ENCODE assay signal across 13 cellular contexts in genomic region chr3:102069211-102069662, GRCh38.
DNase-seq lines count a peak whose midpoint lies in the region; ATAC-seq and TF ChIP-seq lines count a peak whose summit lies in the region.
"Had no signal": no experiment of that assay in that cellular context is flagged by ENCODE, and none has a peak within 500 bp of the region (broad histone marks: within the 10 kb centered on the region; RNA-seq: fewer than 3 reads in every experiment).

No MANE protein-coding gene starts in this region.

- H3K79me1 ChIP-seq in IMR-90 (ENCODE audit: low read depth in 1 of 2, low read length in 2 of 2), result no peaks in the 10 kb centered on the region

- H2BK20ac ChIP-seq in IMR-90 (ENCODE audit: low read depth, low read length), result peak overlapping the region; percentile 29; the same call in 1 of the 2 replicates

- peaks cover 4% of the 10 kb centered on the region for H3K4me1 ChIP-seq in IMR-90 (ENCODE audit: control insufficient read depth, insufficient read depth, low read length)
- H3K4me1 ChIP-seq: left ventricle myocardium inferior had no signal

- H2AK9ac ChIP-seq in IMR-90 (replicated peaks; ENCODE audit: low read depth, low read length, poor library complexity), result no peak overlapping the region

- H4K8ac ChIP-seq in IMR-90 (ENCODE audit: low read depth in 2 of 2, low read length in 2 of 2), result peak overlapping the region in 1 of 2 experiments; percentile 41; a peak in 1 of 4 replicates

- ATAC-seq in IMR-90 (ENCODE audit: low read depth) (peak; percentile 98), HG03139 (IDR thresholded peaks at IDR 0.05; ENCODE audit: unreplicated experiment) (no peak), GM21576 (IDR thresholded peaks at IDR 0.05; ENCODE audit: unreplicated experiment) (no peak), HG02678 (IDR thresholded peaks at IDR 0.05; ENCODE audit: unreplicated experiment) (no peak)

- no peaks in the 10 kb centered on the region for H3K27me3 ChIP-seq in IMR-90 (ENCODE audit: control insufficient read depth, insufficient read depth, low read length)

- TF ChIP-seq POLR2A in IMR-90 (IDR thresholded peaks at IDR 0.05; ENCODE audit: low read depth, low read length), result no peak

- peak overlapping the region; percentile 51; the same call in 1 of the 2 replicates for H2BK120ac ChIP-seq in IMR-90 (ENCODE audit: low read depth, low read length)

- no CpG with 5 or more reads among the region's 1 CpG for WGBS in IMR-90 (ENCODE audit: extremely low coverage in 2 of 2, insufficient read length in 1 of 2), 2 experiments

- no peak overlapping the region for H3K9ac ChIP-seq in IMR-90 (ENCODE audit: low read depth, low read length)

- H4K5ac ChIP-seq in IMR-90 (ENCODE audit: low read depth, low read length), result no peak overlapping the region

- H3K27ac ChIP-seq in IMR-90 (ENCODE audit: insufficient read depth, low read length), result no peak overlapping the region
- H3K27ac ChIP-seq: left ventricle myocardium inferior had no signal

- H2AFZ ChIP-seq in IMR-90 (replicated peaks; ENCODE audit: low read length, poor library complexity), result no peak overlapping the region

- no peak overlapping the region; the same call in 1 of the 2 replicates for H3K14ac ChIP-seq in IMR-90 (replicated peaks; ENCODE audit: low read depth, low read length)

- CTCF ChIA-PET in IMR-90 (lab: Yijun Ruan, JAX), result no interaction called here

- 0 out of 2 replicates have a peak overlapping the region, but pooled peaks have one; percentile 15 for H3K4ac ChIP-seq in IMR-90 (ENCODE audit: low read depth, low read length)

- no peaks in the 10 kb centered on the region for H3K36me3 ChIP-seq in IMR-90 (ENCODE audit: control insufficient read depth, insufficient read depth, low read length)
- H3K36me3 ChIP-seq: left ventricle myocardium inferior had no signal

- DNase-seq in AG08396 (ENCODE audit: low spot score) (peak; percentile 39), IMR-90 (peak; percentile 91), choroid plexus epithelial cell (ENCODE audit: low read depth) (peak; percentile 85), lung microvascular endothelial cell (ENCODE audit: low read depth in 2 of 2) (peak; percentile 17 to 84), NCI-H1694 treated with DMSO at 0.1 percent for 48 hours (lab: John Stamatoyannopoulos, UW) (no peak)
- DNase-seq: activated B cell treated with CpG ODN at 0.5 μM for 24 hours; activated naive CD8-positive, alpha-beta T cell treated with anti-CD3 and anti-CD28 coated beads, Interleukin-2, amount 10 ng/mL, durations not matched to agents 7 days and 5 days; CD8-positive, alpha-beta memory T cell; left ventricle myocardium inferior; posterior cingulate gyrus had no signal

- intact Hi-C loops in IMR-90 (cut with micrococcal nuclease), result loop anchor here (1.0 kb wide), 1 partner anchor 242 kb away; no protein-coding TSS in a partner anchor

- H2AK5ac ChIP-seq in IMR-90 (ENCODE audit: low read depth, low read length), result 0 out of 2 replicates have a peak overlapping the region, but pooled peaks have one; percentile 6

- no peaks in the 10 kb centered on the region; the same call in 1 of the 2 replicates for H3K9me1 ChIP-seq in IMR-90 (ENCODE audit: insufficient read depth, low read length)

- POLR2A ChIA-PET in IMR-90 (lab: Charles Lee; ENCODE audit: unreplicated experiment), result no interaction called here

- no peak overlapping the region for H3K56ac ChIP-seq in IMR-90 (ENCODE audit: extremely low read depth, insufficient read depth, low read length)

- peak overlapping the region; percentile 7; the same call in 1 of the 2 replicates for H3K18ac ChIP-seq in IMR-90 (ENCODE audit: low read depth, low read length)

- H3K23ac ChIP-seq in IMR-90 (ENCODE audit: low read depth, low read length), result no peak overlapping the region

- peak overlapping the region; percentile 76 for H2BK5ac ChIP-seq in IMR-90 (ENCODE audit: low read depth, low read length, poor library complexity, severe bottlenecking)

- no peak for TF ChIP-seq CTCF in IMR-90 (conservative IDR thresholded peaks at IDR 0.05; ENCODE audit: low read depth, low read length)
- no peak for TF ChIP-seq CTCF in choroid plexus epithelial cell (conservative IDR thresholded peaks at IDR 0.05; ENCODE audit: low read depth, low read length)

- no peak overlapping the region for H3K4me2 ChIP-seq in IMR-90 (ENCODE audit: low read depth, low read length)

- H3K4me3 ChIP-seq in IMR-90 (ENCODE audit: insufficient read depth, low read depth, low read length) (no peak overlapping the region), choroid plexus epithelial cell (ENCODE audit: low read depth, low read length) (no peak overlapping the region)
- H3K4me3 ChIP-seq: left ventricle myocardium inferior had no signal

- BruUV-seq in IMR-90 (replicated peaks; lab: Mats Ljungman, UMichigan), result no TSS peak

- dilution Hi-C loops in IMR-90 (cut with HindIII; ENCODE audit: low sequenced_read_pairs, unreplicated experiment), result no loop called here

- in situ Hi-C loops in IMR-90 (cut with MboI; ENCODE audit: low sequenced_read_pairs), result no loop called here

- no peak for TF ChIP-seq RAD21 in IMR-90 (IDR thresholded peaks at IDR 0.05; ENCODE audit: low read length)

- H2BK15ac ChIP-seq in IMR-90 (ENCODE audit: low read depth, low read length), result peak overlapping the region; percentile 47; the same call in 2 of the 3 replicates

- no peaks in the 10 kb centered on the region for H4K20me1 ChIP-seq in IMR-90 (ENCODE audit: insufficient read depth, low read length)

- peak overlapping the region; percentile 45; the same call in 1 of the 2 replicates for H4K91ac ChIP-seq in IMR-90 (ENCODE audit: insufficient read depth, low read depth, low read length)

- no peaks in the 10 kb centered on the region for H3K9me3 ChIP-seq in IMR-90 (ENCODE audit: control insufficient read depth, insufficient read depth, low read length)

TF ChIP-seq in IMR-90, 13 proteins besides CTCF, POLR2A, EP300 and RAD21:
- TF ChIP-seq USF2 (IDR thresholded peaks at IDR 0.05; ENCODE audit: low read depth, low read length), result no peak
- TF ChIP-seq SMC3 (IDR thresholded peaks at IDR 0.05; ENCODE audit: low read depth, low read length), result no peak
- TF ChIP-seq NFE2L2 (IDR thresholded peaks at IDR 0.05; ENCODE audit: low read depth, low read length), result no peak
- no peak for TF ChIP-seq MXI1 (IDR thresholded peaks at IDR 0.05; ENCODE audit: borderline replicate concordance, low read depth, low read length)
- TF ChIP-seq MAFK (IDR thresholded peaks at IDR 0.05; ENCODE audit: low read depth, low read length), result no peak
- TF ChIP-seq RCOR1 (IDR thresholded peaks at IDR 0.05; ENCODE audit: insufficient replicate concordance, low read length), result no peak
- TF ChIP-seq MAZ (IDR thresholded peaks at IDR 0.05; ENCODE audit: borderline replicate concordance, low read depth, low read length), result no peak
- peak; percentile 35; the same call in 1 of the 2 replicates for TF ChIP-seq FOS (IDR thresholded peaks at IDR 0.05; ENCODE audit: low read depth, low read length)
- TF ChIP-seq BHLHE40 (IDR thresholded peaks at IDR 0.05; ENCODE audit: low read depth, low read length), result no peak
- TF ChIP-seq RFX5 (IDR thresholded peaks at IDR 0.05; ENCODE audit: low read depth, low read length), result no peak
- TF ChIP-seq ELK1 (IDR thresholded peaks at IDR 0.05; ENCODE audit: borderline replicate concordance, low read depth, low read length), result no peak
- TF ChIP-seq CEBPB (IDR thresholded peaks at IDR 0.05; ENCODE audit: low read depth, low read length), result peak; percentile 72
- no peak for TF ChIP-seq CHD1 (IDR thresholded peaks at IDR 0.05; ENCODE audit: low read depth, low read length)
